Comparison of ENCODE assay signal across 16 cellular contexts in the genomic region with DNA sequence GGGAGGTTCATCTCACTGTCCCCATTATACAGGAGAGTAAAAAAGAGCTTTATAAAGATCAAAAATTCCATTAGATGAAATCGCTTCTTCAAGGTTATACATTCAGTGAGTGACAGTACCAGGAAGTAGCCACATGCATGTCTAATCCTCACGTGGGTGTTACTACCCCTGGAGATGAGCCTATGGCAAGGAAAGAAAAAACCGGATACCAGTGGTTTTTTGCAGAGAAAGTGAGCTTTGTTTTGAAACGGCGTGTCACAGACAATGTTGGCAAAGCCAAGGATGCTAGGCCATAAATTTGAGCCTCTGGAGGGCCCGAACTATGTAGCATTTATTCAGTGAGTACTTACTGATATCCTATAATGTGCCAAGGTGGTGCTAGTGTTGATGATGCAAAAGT.
"Had no signal": no experiment of that assay in that cellular context is flagged by ENCODE, and none has a peak within 500 bp of the region (broad histone marks: within the 10 kb centered on the region; RNA-seq: fewer than 3 reads in every experiment).

No MANE protein-coding gene starts in this region.

- H3K27me3 Mint-ChIP-seq: effector memory CD8-positive, alpha-beta T cell; type B pancreatic cell had no signal

- H3K4me3 Mint-ChIP-seq: activated T-helper 17 cell treated with anti-CD3 and anti-CD28 coated beads, Interleukin-2, amount 50 U/mL, for 72 hours; effector memory CD8-positive, alpha-beta T cell; memory B cell; neural progenitor cell; type B pancreatic cell; WTC11 had no signal

- H3K4me2 ChIP-seq: neural progenitor cell had no signal

- H3K36me3 ChIP-seq: cardiac muscle cell, esophagus squamous epithelium, neural progenitor cell, stomach had no signal

- H3K36me3 Mint-ChIP-seq: memory B cell, neural progenitor cell, type B pancreatic cell had no signal

- H3K9ac ChIP-seq: neural progenitor cell had no signal

- H2AFZ ChIP-seq: neural progenitor cell had no signal

- H3K4me1 ChIP-seq: esophagus squamous epithelium, neural progenitor cell, stomach had no signal

- DNase-seq: activated CD4-positive, alpha-beta T cell treated with anti-CD3 and anti-CD28 coated beads, Interleukin-2, amount 50 U/mL, for 1 hour; activated naive CD4-positive, alpha-beta T cell treated with anti-CD3 and anti-CD28 coated beads, Interleukin-2, amount 50 U/mL, for 16 hours; amygdala; effector memory CD8-positive, alpha-beta T cell; esophagus squamous epithelium; stimulated activated CD4-positive, alpha-beta T cell treated with anti-CD3 and anti-CD28 coated beads, Interleukin-12 subunit alpha, Interleukin-12 subunit beta, amount 100 ng/mL, for 4 hours; stimulated activated CD4-positive, alpha-beta T cell treated with anti-CD3 and anti-CD28 coated beads, Interleukin-1b, Interleukin-23, amount 100 ng/mL, for 48 hours; stomach; SW 1271 had no signal

- H3K27ac ChIP-seq: cardiac muscle cell, esophagus squamous epithelium, neural progenitor cell, stomach had no signal

- H3K27ac Mint-ChIP-seq: activated T-helper 17 cell treated with anti-CD3 and anti-CD28 coated beads, Interleukin-2, amount 50 U/mL, for 72 hours; effector memory CD8-positive, alpha-beta T cell; memory B cell; neural progenitor cell; progenitor cell of endocrine pancreas; WTC11 had no signal

- H3K4me3 ChIP-seq: cardiac muscle cell, esophagus squamous epithelium, neural progenitor cell, stomach had no signal

- H3K9me3 ChIP-seq: esophagus squamous epithelium, stomach had no signal

- H3K4me1 Mint-ChIP-seq: activated T-helper 17 cell treated with anti-CD3 and anti-CD28 coated beads, Interleukin-2, amount 50 U/mL, for 72 hours; memory B cell had no signal

- H3K27me3 ChIP-seq: cardiac muscle cell, esophagus squamous epithelium, neural progenitor cell, stomach had no signal

- H3K9me3 Mint-ChIP-seq: memory B cell, neural progenitor cell, type B pancreatic cell had no signal

- ATAC-seq: activated T-helper 17 cell treated with anti-CD3 and anti-CD28 coated beads, Interleukin-2, amount 50 U/mL, for 72 hours; effector memory CD8-positive, alpha-beta T cell; WTC11 had no signal
